In genomic region chr19:10961073-10961762, GRCh38 we compare ENCODE assay signal across 8 cellular contexts. TPM values are rescaled to one million over a fixed set of nuclear protein-coding genes. Genes with fewer than 3 reads are reported as not detected.
DNase-seq lines count a peak whose midpoint lies in the region; ATAC-seq and TF ChIP-seq lines count a peak whose summit lies in the region.

No MANE protein-coding gene starts in this region.

- no peaks in the 10 kb centered on the region for H3K9me2 ChIP-seq in GM23338 (ENCODE audit: insufficient read depth)

- ATAC-seq in GM23338 (peak; percentile 32), right cardiac atrium (peak; percentile 37 to 47)

- no peaks in the 10 kb centered on the region for H3K9me3 ChIP-seq in right cardiac atrium (ENCODE audit: control insufficient read depth, low read length)

- H3K4me1 ChIP-seq in GM23338 (ENCODE audit: insufficient read depth) (peaks cover 22% of the 10 kb centered on the region; the same call in 1 of the 2 replicates), right cardiac atrium (ENCODE audit: control insufficient read depth, insufficient read depth, low read length) (peaks cover 3% of the 10 kb centered on the region), rectal smooth muscle tissue (ENCODE audit: control insufficient read depth, insufficient read depth, low read length) (peaks cover 5% of the 10 kb centered on the region)

- peaks cover 27% of the 10 kb centered on the region for H3K4me1 Mint-ChIP-seq in GM23338

- H2AFZ ChIP-seq in GM23338: 0 out of 2 replicates have a peak overlapping the region, but pooled peaks have one; percentile 9

- intact Hi-C loops in right cardiac atrium (cut with DNase I): no loop called here

- 0 out of 2 replicates have a peak, but pooled peaks cover 18% of the 10 kb centered on the region for H3F3A ChIP-seq in GM23338 (replicated peaks; ENCODE audit: low read depth)

- DNase-seq in NCI-H146 (lab: John Stamatoyannopoulos, UW) (peak; percentile 61), NCI-H146 treated with DMSO at 0.1 percent for 48 hours (lab: John Stamatoyannopoulos, UW; ENCODE audit: unreplicated experiment) (no peak), GM23338 (ENCODE audit: low spot score) (peak; percentile 76), M059J (ENCODE audit: low read depth) (peak; percentile 33), anterior cingulate cortex (lab: John Stamatoyannopoulos, UW) (peak in 46 of 58 donors; percentile 3 to 85 (median 61)), right cardiac atrium (peak in 1 of 3 donors; percentile 36), NCI-H2107 treated with DMSO at 0.1 percent for 48 hours (lab: John Stamatoyannopoulos, UW; ENCODE audit: unreplicated experiment) (no peak)

- H3K9ac ChIP-seq in rectal smooth muscle tissue (ENCODE audit: low read length): peak overlapping the region; percentile 19

- no peaks in the 10 kb centered on the region for H3K27me3 ChIP-seq in GM23338 (ENCODE audit: insufficient read depth)
- H3K27me3 ChIP-seq in right cardiac atrium (ENCODE audit: control insufficient read depth, insufficient read depth): no peaks in the 10 kb centered on the region
- H3K27me3 ChIP-seq in rectal smooth muscle tissue (ENCODE audit: control insufficient read depth, insufficient read depth, low read length): no peaks in the 10 kb centered on the region

- H3K27ac ChIP-seq in GM23338 (ENCODE audit: low read depth) (peak overlapping the region; percentile 89), right cardiac atrium (ENCODE audit: low read length) (peak overlapping the region; percentile 91), rectal smooth muscle tissue (ENCODE audit: low read depth, low read length) (peak overlapping the region; percentile 77)

- peaks cover 29% of the 10 kb centered on the region for H4K20me1 ChIP-seq in GM23338 (replicated peaks; ENCODE audit: insufficient read depth)

- TF ChIP-seq CTCF in GM23338 (conservative IDR thresholded peaks at IDR 0.05; ENCODE audit: low read depth in 2 of 2): no peak

- under 1% methylated on average over 88 of the region's 88 CpGs for WGBS in right cardiac atrium

- H3K4me3 ChIP-seq in GM23338 (peak overlapping the region; percentile 97), right cardiac atrium (ENCODE audit: low read length) (peak overlapping the region; percentile 96), rectal smooth muscle tissue (ENCODE audit: low read length) (peak overlapping the region; percentile 89)

- peak overlapping the region; percentile 85 for H3K4me2 ChIP-seq in GM23338

- peaks cover 49% of the 10 kb centered on the region for H3K79me2 ChIP-seq in GM23338 (replicated peaks; ENCODE audit: insufficient read depth)

- H3K4me3 Mint-ChIP-seq in GM23338: peak overlapping the region; percentile 91

- peaks cover 8% of the 10 kb centered on the region for H3K27me3 Mint-ChIP-seq in GM23338 (ENCODE audit: insufficient read depth, low read depth, poor library complexity)

- no peaks in the 10 kb centered on the region for H3K9me3 Mint-ChIP-seq in GM23338

- H3K27ac Mint-ChIP-seq in GM23338: peak overlapping the region; percentile 95

- peaks cover 30% of the 10 kb centered on the region for H3K36me3 Mint-ChIP-seq in GM23338 (ENCODE audit: low read depth)

- no peaks in the 10 kb centered on the region; the same call in 1 of the 2 replicates for H3K36me3 ChIP-seq in GM23338 (ENCODE audit: insufficient read depth)
- H3K36me3 ChIP-seq in rectal smooth muscle tissue (ENCODE audit: control insufficient read depth, insufficient read depth, low read length): peaks cover 2% of the 10 kb centered on the region

TF ChIP-seq in GM23338, 12 proteins besides CTCF, POLR2A, EP300 and RAD21:
- TF ChIP-seq ZNF114 (CRISPR knock-in tag; IDR thresholded peaks at IDR 0.05) (no peak), EZH2 (IDR thresholded peaks at IDR 0.05; ENCODE audit: low read depth, unreplicated experiment) (no peak), ZNF331 (CRISPR knock-in tag; IDR thresholded peaks at IDR 0.05; ENCODE audit: low read depth) (no peak), CREB1 (CRISPR knock-in tag; IDR thresholded peaks at IDR 0.05; ENCODE audit: low read depth) (no peak), JUNB (IDR thresholded peaks at IDR 0.05; ENCODE audit: unreplicated experiment) (no peak), POLR2AphosphoS5 (IDR thresholded peaks at IDR 0.05; ENCODE audit: low read depth) (no peak), NANOG (IDR thresholded peaks at IDR 0.05; ENCODE audit: borderline replicate concordance) (no peak)
TF ChIP-seq in GM23338: peak in this region for 0.

RNA-seq across cellular contexts. Expression of gene SMARCA4, which starts 0.4 kb away (rescaled TPM):
- 252 and 336 TPM in 2 replicates for total RNA-seq in GM23338 (2014; rRNA removed; shearing (Covaris generic))
- 175 and 177 TPM in 2 replicates for polyA plus RNA-seq in GM23338 (2016; fragmentation: Nextera tagmentation; extraction: Ambion mirVana)
- total RNA-seq in M059J (2014; rRNA removed; shearing (Covaris generic)): 50.7 and 94.6 TPM in 2 replicates
- total RNA-seq in right cardiac atrium: 10 to 100 TPM; 33.1 to 49.6 (median 45.6) TPM
- 39.7 TPM for polyA plus RNA-seq in right cardiac atrium

RNA-seq across cellular contexts. Expression of gene TIMM29, which starts 32.6 kb away (rescaled TPM):
- 56.4 and 60.7 TPM in 2 replicates for total RNA-seq in GM23338 (2014; rRNA removed; shearing (Covaris generic))
- 23.7 and 24.1 TPM in 2 replicates for polyA plus RNA-seq in GM23338 (2016; fragmentation: Nextera tagmentation; extraction: Ambion mirVana)
- total RNA-seq in M059J (2014; rRNA removed; shearing (Covaris generic)): 24.5 and 37.7 TPM in 2 replicates
- total RNA-seq in right cardiac atrium: 10 to 100 TPM; 12.2 to 14.5 (median 13.0) TPM
- 14.1 TPM for polyA plus RNA-seq in right cardiac atrium

RNA-seq across cellular contexts. Expression of gene YIPF2, which starts 32.8 kb away (rescaled TPM):
- total RNA-seq in GM23338 (2014; rRNA removed; shearing (Covaris generic)): 54.0 and 63.7 TPM in 2 replicates
- 36.3 and 45.3 TPM in 2 replicates for polyA plus RNA-seq in GM23338 (2016; fragmentation: Nextera tagmentation; extraction: Ambion mirVana)
- 82.8 and 99.4 TPM in 2 replicates for total RNA-seq in M059J (2014; rRNA removed; shearing (Covaris generic))
- total RNA-seq in right cardiac atrium: 10 to 100 TPM; 19.3 to 25.5 (median 24.4) TPM
- polyA plus RNA-seq in right cardiac atrium: 26.5 TPM

Comparison
In these comparisons a context has a peak if more than half of its experiments do, and no peak if none do; other contexts are left out.
1. DNase-seq: peak in NCI-H146 (single experiment), GM23338 (single experiment), M059J (single experiment) and anterior cingulate cortex (46 of 58); none in NCI-H146 treated with DMSO at 0.1 percent for 48 hours (single experiment) and NCI-H2107 treated with DMSO at 0.1 percent for 48 hours (single experiment).
2. Peak in every context shown above with its lines, with median percentiles within 50 percentile points of each other: H3K27ac ChIP-seq and H3K4me3 ChIP-seq.